Comparison of ENCODE assay signal across 21 cellular contexts in genomic region chr1:33377013-33377412, GRCh38. TPM values are rescaled to one million over a fixed set of nuclear protein-coding genes. Genes with fewer than 3 reads are reported as not detected.
DNase-seq lines count a peak whose midpoint lies in the region; ATAC-seq and TF ChIP-seq lines count a peak whose summit lies in the region.
"Had no signal": no experiment of that assay in that cellular context is flagged by ENCODE, and none has a peak within 500 bp of the region (broad histone marks: within the 10 kb centered on the region; RNA-seq: fewer than 3 reads in every experiment).

No MANE protein-coding gene starts in this region.

- no peak overlapping the region for H3K4me3 ChIP-seq in PC-9
- no peak overlapping the region for H3K4me3 ChIP-seq in left lung
- H3K4me3 ChIP-seq: adrenal gland, heart right ventricle, skin epidermis, testis had no signal

- H2AFZ ChIP-seq in PC-9 = no peak overlapping the region

- no TSS peak for BruUV-seq in PC-9 (replicated peaks; lab: Mats Ljungman, UMichigan)

- no peaks in the 10 kb centered on the region for H4K20me1 ChIP-seq in PC-9 (ENCODE audit: insufficient read depth)

- H3K9me2 ChIP-seq in PC-9 (ENCODE audit: insufficient read depth) = no peaks in the 10 kb centered on the region

- H3K4me2 ChIP-seq in PC-9 = peak overlapping the region; percentile 61

- H3K27ac ChIP-seq in PC-9 = peak overlapping the region; percentile 66
- H3K27ac ChIP-seq in left lung = no peak overlapping the region
- H3K27ac ChIP-seq: adrenal gland, RWPE1, testis had no signal

- in situ Hi-C loops in GM13976 (cut with MboI; ENCODE audit: low sequenced_read_pairs, unreplicated experiment) = no loop called here

- peak; percentile 7 for ATAC-seq in left lung
- ATAC-seq: heart right ventricle had no signal

- no peaks in the 10 kb centered on the region for H3K27me3 ChIP-seq in PC-9 (ENCODE audit: insufficient read depth, low read depth)
- H3K27me3 ChIP-seq in left lung = no peaks in the 10 kb centered on the region
- H3K27me3 ChIP-seq: adrenal gland, heart right ventricle, testis had no signal

- peaks cover 26% of the 10 kb centered on the region; the same call in 1 of the 2 replicates for H3F3A ChIP-seq in PC-9 (ENCODE audit: insufficient read depth, low read depth)

- POLR2A ChIA-PET in PC-9 (lab: Charles Lee; ENCODE audit: unreplicated experiment) = interaction anchor here (0.6 kb wide), 1 partner anchor 123 kb away, joined by 6 read pairs; no protein-coding TSS in a partner anchor

- H3K9me3 ChIP-seq in PC-9 (ENCODE audit: insufficient read depth, low read depth) (no peaks in the 10 kb centered on the region), left lung (no peaks in the 10 kb centered on the region)
- H3K9me3 ChIP-seq: adrenal gland, heart right ventricle, testis had no signal

- peaks cover 30% of the 10 kb centered on the region for H3K4me1 ChIP-seq in PC-9 (replicated peaks; ENCODE audit: insufficient read depth)
- H3K4me1 ChIP-seq in left lung = peaks cover 8 to 25% of the 10 kb centered on the region in 2 donors
- H3K4me1 ChIP-seq: testis had no signal

- H3K36me3 ChIP-seq in PC-9 (ENCODE audit: low read depth) (no peaks in the 10 kb centered on the region), left lung (peaks cover 0 to 7% of the 10 kb centered on the region in 2 donors)

- intact Hi-C loops in PC-9 (cut with micrococcal nuclease; ENCODE audit: unreplicated experiment) (loop anchor here (5.0 kb wide), 1 partner anchor 55 kb away; the partner anchor contains the start of gene PHC2), left lung (cut with DNase I) (loop anchor here in 1 of 2 donors (10.0 kb wide), 1 partner anchor 78 kb away; no protein-coding TSS in a partner anchor)

- DNase-seq in COLO668 (lab: John Stamatoyannopoulos, UW; ENCODE audit: unreplicated experiment) = peak; percentile 33
- DNase-seq in ELF-1 (ENCODE audit: low read depth, low spot score) = peak; percentile 49
- DNase-seq in PC-9 = peak; percentile 50 to 92
- DNase-seq in left lung = no peak
- DNase-seq in HUDEP-2 (lab: John Stamatoyannopoulos, UW; ENCODE audit: unreplicated experiment in 76 of 76) = no peak
- no peak for DNase-seq in GM13976 (ENCODE audit: low spot score)
- no peak for DNase-seq in NCI-H526 treated with DMSO at 0.1 percent for 48 hours (lab: John Stamatoyannopoulos, UW)
- DNase-seq: caudate nucleus; effector memory CD4-positive, alpha-beta T cell; heart right ventricle; natural killer cell; NCI-H1930; posterior cingulate gyrus; stimulated activated CD4-positive, alpha-beta T cell treated with anti-CD3 and anti-CD28 coated beads, Interleukin-4, amount 100 ng/mL, for 4 hours; testis had no signal

- 0 out of 2 replicates have a peak, but pooled peaks cover 6% of the 10 kb centered on the region for H3K79me2 ChIP-seq in PC-9 (ENCODE audit: low read depth)

- TF ChIP-seq CTCF in PC-9 (conservative IDR thresholded peaks at IDR 0.05) (no peak), left lung (IDR thresholded peaks at IDR 0.05) (no peak), GM13976 (IDR thresholded peaks at IDR 0.05; ENCODE audit: borderline replicate concordance, control extremely low read depth, extremely low read depth, insufficient read depth, missing control alignments) (no peak)

- CTCF ChIA-PET in PC-9 (lab: Charles Lee) = no interaction called here

RNA-seq across cellular contexts. Expression of gene PHC2, which starts 53.9 kb away (rescaled TPM):
- total RNA-seq in PC-9 (2021) = 45.4 and 48.1 TPM in 2 replicates
- total RNA-seq in left lung = 100 to 1,000 TPM in 1 of 2 donors, 10 to 100 TPM in 1; 78.2 to 125 TPM

RNA-seq across cellular contexts. Expression of gene A3GALT2, which starts 56.1 kb away (rescaled TPM):
- not detected in 2 replicates for total RNA-seq in PC-9 (2021)
- total RNA-seq in left lung = not detected
- total RNA-seq: activated CD8-positive, alpha-beta memory T cell treated with anti-CD3 and anti-CD28 coated beads for 36 hours; activated T-helper 1 cell treated with anti-CD3 and anti-CD28 coated beads, Interleukin-12 subunit alpha, Interleukin-12 subunit beta, Interleukin-2, Interleukin-4 antibody, amounts not matched to agents 30 ng/mL and 10 ng/mL and 1 ng/mL, durations not matched to agents 14 hours and 24 hours and 36 hours; M059J; natural killer cell had no signal

Comparison
In these comparisons a context has a peak if more than half of its experiments do, and no peak if none do; other contexts are left out.
1. DNase-seq: peak in COLO668 (single experiment), ELF-1 (single experiment) and PC-9 (2 of 2); none in left lung (0 of 2), HUDEP-2 (0 of 76), GM13976 (single experiment) and NCI-H526 treated with DMSO at 0.1 percent for 48 hours (single experiment).